In genomic region chr9:16044116-16044881, GRCh38 we compare ENCODE assay signal across 22 cellular contexts.
DNase-seq lines count a peak whose midpoint lies in the region; ATAC-seq, FAIRE-seq and TF ChIP-seq lines count a peak whose summit lies in the region.
"Had no signal": no experiment of that assay in that cellular context is flagged by ENCODE, and none has a peak within 500 bp of the region (broad histone marks: within the 10 kb centered on the region; RNA-seq: fewer than 3 reads in every experiment).

No MANE protein-coding gene starts in this region.

- H3K27me3 Mint-ChIP-seq in HFFc6 (ENCODE audit: insufficient read depth): peaks cover 3% of the 10 kb centered on the region; the same call in 1 of the 2 replicates
- H3K27me3 Mint-ChIP-seq in activated T-cell treated with anti-CD3 and anti-CD28 coated beads, Interleukin-2, amount 50 U/mL, for 4 hours (ENCODE audit: low read depth): no peaks in the 10 kb centered on the region
- H3K27me3 Mint-ChIP-seq: activated CD4-positive, alpha-beta memory T cell treated with anti-CD3 and anti-CD28 coated beads, Interleukin-2, amount 10 ng/mL, durations not matched to agents 7 days and 5 days; activated naive CD8-positive, alpha-beta T cell; CD4-positive, alpha-beta T cell; memory B cell had no signal

- TF ChIP-seq POLR2A in endothelial cell of umbilical vein (IDR thresholded peaks at IDR 0.05; ENCODE audit: low read depth, low read length): no peak

- H3K4ac ChIP-seq in neuronal stem cell (ENCODE audit: low read length): no peak overlapping the region

- H2AFZ ChIP-seq in endothelial cell of umbilical vein (ENCODE audit: low read depth, low read length): peak overlapping the region; percentile 57
- H2AFZ ChIP-seq in neuronal stem cell (ENCODE audit: low read length): peak overlapping the region; percentile 38
- no peak overlapping the region for H2AFZ ChIP-seq in PC-9
- H2AFZ ChIP-seq in mammary epithelial cell (ENCODE audit: low read depth, low read length): no peak overlapping the region

- H3K4me1 Mint-ChIP-seq in HFFc6 (ENCODE audit: low read depth): peaks cover 26% of the 10 kb centered on the region
- H3K4me1 Mint-ChIP-seq in activated T-cell treated with anti-CD3 and anti-CD28 coated beads, Interleukin-2, amount 50 U/mL, for 4 hours (ENCODE audit: low read depth): no peaks in the 10 kb centered on the region
- H3K4me1 Mint-ChIP-seq: activated CD4-positive, alpha-beta memory T cell treated with anti-CD3 and anti-CD28 coated beads, Interleukin-2, amount 10 ng/mL, durations not matched to agents 7 days and 5 days; memory B cell had no signal

- H3K9ac ChIP-seq in endothelial cell of umbilical vein (replicated peaks; ENCODE audit: extremely low read depth, insufficient read depth, low read length) (no peak overlapping the region), neuronal stem cell (ENCODE audit: low read depth, low read length, poor library complexity) (no peak overlapping the region), mammary epithelial cell (ENCODE audit: insufficient read depth, low read length) (no peak overlapping the region)

- BruUV-seq in endothelial cell of umbilical vein (replicated peaks; lab: Mats Ljungman, UMichigan) (no TSS peak), PC-9 (replicated peaks; lab: Mats Ljungman, UMichigan) (no TSS peak), mammary epithelial cell (replicated peaks; lab: Mats Ljungman, UMichigan) (no TSS peak)

- H3K36me3 ChIP-seq in RWPE2 (ENCODE audit: low read depth): no peaks in the 10 kb centered on the region
- H3K36me3 ChIP-seq in endothelial cell of umbilical vein (ENCODE audit: control insufficient read depth in 2 of 2, extremely low read depth in 1 of 2, insufficient read depth in 2 of 2, low read length in 2 of 2): no peaks in the 10 kb centered on the region
- H3K36me3 ChIP-seq in neuronal stem cell (replicated peaks in 1 of 2; ENCODE audit: control insufficient read depth in 2 of 2, insufficient read depth in 2 of 2, low read length in 2 of 2): no peaks in the 10 kb centered on the region
- no peaks in the 10 kb centered on the region for H3K36me3 ChIP-seq in PC-9 (ENCODE audit: low read depth)
- no peaks in the 10 kb centered on the region for H3K36me3 ChIP-seq in mammary epithelial cell (ENCODE audit: insufficient read depth, low read length)
- H3K36me3 ChIP-seq: esophagus muscularis mucosa, upper lobe of right lung had no signal

- POLR2A ChIA-PET in endothelial cell of umbilical vein (lab: Charles Lee): no interaction called here
- POLR2A ChIA-PET in PC-9 (lab: Charles Lee; ENCODE audit: unreplicated experiment): no interaction called here

- no peaks in the 10 kb centered on the region for H3K79me1 ChIP-seq in neuronal stem cell (ENCODE audit: low read depth, low read length)

- intact Hi-C loops in endothelial cell of umbilical vein (cut with micrococcal nuclease): no loop called here
- intact Hi-C loops in PC-9 (cut with micrococcal nuclease; ENCODE audit: unreplicated experiment): no loop called here
- intact Hi-C loops in mammary epithelial cell (cut with micrococcal nuclease): no loop called here

- H3K27ac ChIP-seq in RWPE2 (ENCODE audit: poor library complexity, severe bottlenecking) (peak overlapping the region; percentile 32), endothelial cell of umbilical vein (ENCODE audit: insufficient read depth, low read depth, low read length) (no peak overlapping the region), neuronal stem cell (replicated peaks; ENCODE audit: low read length) (no peak overlapping the region), PC-9 (no peak overlapping the region), mammary epithelial cell (ENCODE audit: insufficient read depth, low read depth, low read length) (no peak overlapping the region)
- H3K27ac ChIP-seq: esophagus muscularis mucosa, upper lobe of right lung had no signal

- DNase-seq in HFFc6: no peak
- no peak for DNase-seq in RWPE2 (ENCODE audit: low spot score)
- peak; percentile 6 for DNase-seq in endothelial cell of umbilical vein (ENCODE audit: low read depth, low spot score)
- no peak for DNase-seq in neuronal stem cell (ENCODE audit: low spot score)
- no peak for DNase-seq in activated T-cell treated with anti-CD3 and anti-CD28 coated beads, Interleukin-2, amount 50 U/mL, for 4 hours
- no peak for DNase-seq in PC-9
- no peak for DNase-seq in mammary epithelial cell
- DNase-seq: activated CD4-positive, alpha-beta memory T cell treated with anti-CD3 and anti-CD28 coated beads, Interleukin-2, amount 10 ng/mL, durations not matched to agents 7 days and 5 days; activated T-cell treated with anti-CD3 and anti-CD28 coated beads, Interleukin-2, amount 50 U/mL, for 72 hours; CD4-positive, alpha-beta T cell; hippocampal formation; NCI-H187 treated with DMSO at 0.1 percent for 48 hours; retina; stimulated activated naive CD8-positive, alpha-beta T cell treated with anti-CD3 and anti-CD28 coated beads, Interleukin-15, Interleukin-2, amounts not matched to agents 100 U/mL and 50 U/mL, for 24 hours; T-helper 1 cell; upper lobe of right lung had no signal

- H3K23ac ChIP-seq in neuronal stem cell (ENCODE audit: low read depth, low read length, poor library complexity): no peak overlapping the region

- no peak overlapping the region for H3K4me3 Mint-ChIP-seq in HFFc6
- H3K4me3 Mint-ChIP-seq in activated T-cell treated with anti-CD3 and anti-CD28 coated beads, Interleukin-2, amount 50 U/mL, for 4 hours: no peak overlapping the region
- H3K4me3 Mint-ChIP-seq: activated CD4-positive, alpha-beta memory T cell treated with anti-CD3 and anti-CD28 coated beads, Interleukin-2, amount 10 ng/mL, durations not matched to agents 7 days and 5 days; activated naive CD8-positive, alpha-beta T cell; activated T-cell treated with anti-CD3 and anti-CD28 coated beads, Interleukin-2, amount 50 U/mL, for 72 hours; CD4-positive, alpha-beta T cell; memory B cell had no signal

- no peak overlapping the region for H2BK120ac ChIP-seq in neuronal stem cell (ENCODE audit: low read depth, low read length)

- no CpG with 5 or more reads among the region's 4 CpGs for WGBS in neuronal stem cell (ENCODE audit: extremely low coverage in 2 of 2, insufficient read length in 2 of 2, insufficient replicate concordance in 1 of 2), 2 donors
- 92% methylated on average over 4 of the region's 4 CpGs for WGBS in mammary epithelial cell (ENCODE audit: low coverage, missing lambda C conversion rate)

- H3K14ac ChIP-seq in neuronal stem cell (ENCODE audit: low read length): no peak overlapping the region

- in situ Hi-C loops in mammary epithelial cell (cut with MboI; ENCODE audit: low sequenced_read_pairs in 2 of 2): no loop called here

- no peak overlapping the region for H4K8ac ChIP-seq in neuronal stem cell (ENCODE audit: low read depth, low read length)

- TF ChIP-seq CTCF in HFFc6 (IDR thresholded peaks at IDR 0.05) (no peak), RWPE2 (IDR thresholded peaks at IDR 0.05; ENCODE audit: poor library complexity, severe bottlenecking) (no peak), endothelial cell of umbilical vein (IDR thresholded peaks at IDR 0.05; ENCODE audit: extremely low read depth in 1 of 2, insufficient read depth in 1 of 2, low read depth in 1 of 2, low read length in 2 of 2) (no peak), PC-9 (conservative IDR thresholded peaks at IDR 0.05) (no peak), mammary epithelial cell (conservative IDR thresholded peaks at IDR 0.05 in 1 of 2, IDR thresholded peaks at IDR 0.05 in 1 of 2; ENCODE audit: extremely low read depth in 1 of 2, insufficient read depth in 1 of 2, low read depth in 1 of 2, low read length in 2 of 2) (no peak)

- H3K18ac ChIP-seq in neuronal stem cell (ENCODE audit: low read length): no peak overlapping the region

- no peaks in the 10 kb centered on the region for H3K79me2 ChIP-seq in endothelial cell of umbilical vein (ENCODE audit: control insufficient read depth, insufficient read depth, low read length)
- H3K79me2 ChIP-seq in PC-9 (ENCODE audit: low read depth): no peaks in the 10 kb centered on the region
- no peaks in the 10 kb centered on the region for H3K79me2 ChIP-seq in mammary epithelial cell (ENCODE audit: insufficient read depth, low read length)

- H3K9me1 ChIP-seq in endothelial cell of umbilical vein (replicated peaks; ENCODE audit: control insufficient read depth, extremely low read depth, insufficient read depth, low read length): no peaks in the 10 kb centered on the region

- no peaks in the 10 kb centered on the region for H3K27me3 ChIP-seq in RWPE2 (ENCODE audit: insufficient read depth, poor library complexity, severe bottlenecking)
- H3K27me3 ChIP-seq in endothelial cell of umbilical vein (ENCODE audit: control insufficient read depth in 2 of 2, insufficient read depth in 2 of 2, low read length in 2 of 2): no peaks in the 10 kb centered on the region
- no peaks in the 10 kb centered on the region for H3K27me3 ChIP-seq in neuronal stem cell (ENCODE audit: control insufficient read depth in 3 of 3, insufficient read depth in 3 of 3, low read depth in 1 of 3, low read length in 3 of 3)
- H3K27me3 ChIP-seq in PC-9 (ENCODE audit: insufficient read depth, low read depth): no peaks in the 10 kb centered on the region
- H3K27me3 ChIP-seq in mammary epithelial cell (ENCODE audit: insufficient read depth, low read length): no peaks in the 10 kb centered on the region
- H3K27me3 ChIP-seq: esophagus muscularis mucosa, upper lobe of right lung had no signal

- H2BK12ac ChIP-seq in neuronal stem cell (ENCODE audit: low read length): no peak overlapping the region

- no peak overlapping the region for H4K91ac ChIP-seq in neuronal stem cell (ENCODE audit: low read depth, low read length, poor library complexity)

- H3K27ac Mint-ChIP-seq in HFFc6: peak overlapping the region; percentile 23; the same call in 1 of the 2 replicates
- H3K27ac Mint-ChIP-seq: activated CD4-positive, alpha-beta memory T cell treated with anti-CD3 and anti-CD28 coated beads, Interleukin-2, amount 10 ng/mL, durations not matched to agents 7 days and 5 days; activated naive CD8-positive, alpha-beta T cell; activated T-cell treated with anti-CD3 and anti-CD28 coated beads, Interleukin-2, amount 50 U/mL, for 72 hours; CD4-positive, alpha-beta T cell; memory B cell had no signal

- CTCF ChIA-PET in endothelial cell of umbilical vein (lab: Charles Lee): interaction anchor here (0.7 kb wide), 1 partner anchor 12 kb away, joined by 3 read pairs; no protein-coding TSS in a partner anchor
- CTCF ChIA-PET in PC-9 (lab: Charles Lee): no interaction called here
- CTCF ChIA-PET in mammary epithelial cell (lab: Charles Lee; ENCODE audit: low non-redundant PET): no interaction called here

- no peaks in the 10 kb centered on the region for H3F3A ChIP-seq in PC-9 (ENCODE audit: insufficient read depth, low read depth)

- no peaks in the 10 kb centered on the region for H4K20me1 ChIP-seq in endothelial cell of umbilical vein (replicated peaks; ENCODE audit: control insufficient read depth, extremely low read depth, insufficient read depth, low read length)
- no peaks in the 10 kb centered on the region for H4K20me1 ChIP-seq in PC-9 (ENCODE audit: insufficient read depth)
- H4K20me1 ChIP-seq in mammary epithelial cell (ENCODE audit: insufficient read depth, low read length): no peaks in the 10 kb centered on the region

- no peak overlapping the region for H2BK15ac ChIP-seq in neuronal stem cell (ENCODE audit: low read length)

- H3K9me3 Mint-ChIP-seq in HFFc6: no peaks in the 10 kb centered on the region
- no peaks in the 10 kb centered on the region for H3K9me3 Mint-ChIP-seq in activated T-cell treated with anti-CD3 and anti-CD28 coated beads, Interleukin-2, amount 50 U/mL, for 4 hours
- H3K9me3 Mint-ChIP-seq: activated T-cell treated with anti-CD3 and anti-CD28 coated beads, Interleukin-2, amount 50 U/mL, for 72 hours had no signal

- no peaks in the 10 kb centered on the region for H3K36me3 Mint-ChIP-seq in HFFc6 (ENCODE audit: low read depth)
- no peaks in the 10 kb centered on the region for H3K36me3 Mint-ChIP-seq in activated T-cell treated with anti-CD3 and anti-CD28 coated beads, Interleukin-2, amount 50 U/mL, for 4 hours (ENCODE audit: insufficient read depth)
- H3K36me3 Mint-ChIP-seq: memory B cell had no signal

- H3K9me3 ChIP-seq in RWPE2 (ENCODE audit: severe bottlenecking): no peaks in the 10 kb centered on the region
- H3K9me3 ChIP-seq in endothelial cell of umbilical vein (replicated peaks; ENCODE audit: control insufficient read depth, insufficient read depth, low read length): no peaks in the 10 kb centered on the region
- no peaks in the 10 kb centered on the region for H3K9me3 ChIP-seq in neuronal stem cell (replicated peaks in 1 of 2; ENCODE audit: control insufficient read depth in 2 of 2, insufficient read depth in 1 of 2, low read depth in 1 of 2, low read length in 2 of 2)
- H3K9me3 ChIP-seq in PC-9 (ENCODE audit: insufficient read depth, low read depth): no peaks in the 10 kb centered on the region
- no peaks in the 10 kb centered on the region for H3K9me3 ChIP-seq in mammary epithelial cell (replicated peaks; ENCODE audit: insufficient read depth, low read length)
- H3K9me3 ChIP-seq: esophagus muscularis mucosa, upper lobe of right lung had no signal

- no peaks in the 10 kb centered on the region for H3K9me2 ChIP-seq in PC-9 (ENCODE audit: insufficient read depth)

- H3K4me1 ChIP-seq in RWPE2 (ENCODE audit: insufficient read depth, poor library complexity, severe bottlenecking) (peaks cover 4% of the 10 kb centered on the region), endothelial cell of umbilical vein (ENCODE audit: control insufficient read depth, extremely low read depth, insufficient read depth, low read length) (no peaks in the 10 kb centered on the region), neuronal stem cell (ENCODE audit: control insufficient read depth in 2 of 2, insufficient read depth in 1 of 2, low read depth in 1 of 2, low read length in 2 of 2) (peaks cover 16 to 19% of the 10 kb centered on the region in 2 donors), PC-9 (replicated peaks; ENCODE audit: insufficient read depth) (no peaks in the 10 kb centered on the region), mammary epithelial cell (ENCODE audit: insufficient read depth, low read length) (no peaks in the 10 kb centered on the region)
- H3K4me1 ChIP-seq: upper lobe of right lung had no signal

- no peak overlapping the region for H3K4me2 ChIP-seq in endothelial cell of umbilical vein (ENCODE audit: insufficient read depth, low read length)
- H3K4me2 ChIP-seq in neuronal stem cell (ENCODE audit: insufficient read depth, low read length, poor library complexity, severe bottlenecking): no peak overlapping the region
- H3K4me2 ChIP-seq in PC-9: no peak overlapping the region
- H3K4me2 ChIP-seq in mammary epithelial cell (ENCODE audit: insufficient read depth, low read depth, low read length): no peak overlapping the region

- FAIRE-seq in endothelial cell of umbilical vein (lab: Jason Lieb, UNC): no peak
- FAIRE-seq: keratinocyte had no signal

- H3K4me3 ChIP-seq in RWPE2 (ENCODE audit: severe bottlenecking) (no peak overlapping the region), endothelial cell of umbilical vein (replicated peaks in 1 of 3; ENCODE audit: insufficient read depth in 1 of 3, low read depth in 1 of 3, low read length in 3 of 3) (no peak overlapping the region), neuronal stem cell (ENCODE audit: low read length in 2 of 2) (no peak overlapping the region), PC-9 (no peak overlapping the region), mammary epithelial cell (replicated peaks in 1 of 3; ENCODE audit: insufficient read depth in 1 of 3, low read depth in 2 of 3, low read length in 3 of 3) (no peak overlapping the region)
- H3K4me3 ChIP-seq: esophagus muscularis mucosa, upper lobe of right lung had no signal

- dilution Hi-C loops in endothelial cell of umbilical vein (cut with MboI; ENCODE audit: extremely low pct_ligation_motif_present, low sequenced_read_pairs) (no loop called here), mammary epithelial cell (cut with HindIII; ENCODE audit: low sequenced_read_pairs) (no loop called here)

- ATAC-seq in RWPE2 (ENCODE audit: low read depth) (no peak), HG03139 (IDR thresholded peaks at IDR 0.05; ENCODE audit: unreplicated experiment) (no peak)
- no peak for ATAC-seq in activated T-cell treated with anti-CD3 and anti-CD28 coated beads, Interleukin-2, amount 50 U/mL, for 4 hours
- ATAC-seq: activated T-cell treated with anti-CD3 and anti-CD28 coated beads, Interleukin-2, amount 50 U/mL, for 72 hours; Right ventricle myocardium inferior; stimulated activated naive CD8-positive, alpha-beta T cell treated with anti-CD3 and anti-CD28 coated beads, Interleukin-15, Interleukin-2, amounts not matched to agents 100 U/mL and 50 U/mL, for 24 hours; upper lobe of right lung had no signal

- no peak overlapping the region for H2AK5ac ChIP-seq in neuronal stem cell (ENCODE audit: low read depth, low read length)

- H2BK5ac ChIP-seq in neuronal stem cell (ENCODE audit: low read length): no peak overlapping the region

Comparison
In these comparisons a context has a peak if more than half of its experiments do, and no peak if none do; other contexts are left out.
1. H2AFZ ChIP-seq: peak in endothelial cell of umbilical vein (single experiment) and neuronal stem cell (single experiment); none in PC-9 (single experiment) and mammary epithelial cell (single experiment).